In genomic region chr1:53557830-53558784, GRCh38 we compare ENCODE assay signal across 18 cellular contexts.
DNase-seq lines count a peak whose midpoint lies in the region; ATAC-seq and TF ChIP-seq lines count a peak whose summit lies in the region.
"Had no signal": no experiment of that assay in that cellular context is flagged by ENCODE, and none has a peak within 500 bp of the region (broad histone marks: within the 10 kb centered on the region; RNA-seq: fewer than 3 reads in every experiment).

No MANE protein-coding gene starts in this region.

- H3K4me3 ChIP-seq in upper lobe of right lung = no peak overlapping the region
- H3K4me3 ChIP-seq: body of pancreas, GM23338, vagina had no signal

- no peaks in the 10 kb centered on the region for H3K4me1 ChIP-seq in upper lobe of right lung
- H3K4me1 ChIP-seq: body of pancreas, vagina had no signal

- H3K9me3 Mint-ChIP-seq in activated T-cell treated with anti-CD3 and anti-CD28 coated beads, Interleukin-2, amount 50 U/mL, for 4 hours = no peaks in the 10 kb centered on the region
- H3K9me3 Mint-ChIP-seq: activated naive CD4-positive, alpha-beta T cell treated with anti-CD3 and anti-CD28 coated beads, Interleukin-2, amount 50 U/mL, for 24 hours; GM23338; memory B cell had no signal

- DNase-seq in activated naive CD4-positive, alpha-beta T cell treated with anti-CD3 and anti-CD28 coated beads, Interleukin-2, amount 50 U/mL, for 16 hours = peak; percentile 3
- DNase-seq in activated naive CD4-positive, alpha-beta T cell (lab: John Stamatoyannopoulos, UW) = no peak
- DNase-seq in activated T-cell treated with anti-CD3 and anti-CD28 coated beads, Interleukin-2, amount 50 U/mL, for 4 hours = peak; percentile 3
- DNase-seq in mesenteric fat pad (ENCODE audit: low spot score) (peak; percentile 75), upper lobe of right lung (peak; percentile 45), anterior cingulate cortex (lab: John Stamatoyannopoulos, UW) (no peak), iPS-NIHi11 (ENCODE audit: low spot score) (no peak)
- DNase-seq: activated CD4-positive, alpha-beta T cell treated with anti-CD3 and anti-CD28 coated beads for 4 hours; EL; Karpas-422; NCI-H1694 treated with DMSO at 0.1 percent for 48 hours; NCI-H69 had no signal

- TF ChIP-seq CTCF in upper lobe of right lung (IDR thresholded peaks at IDR 0.05) = no peak

- H3K27ac ChIP-seq in upper lobe of right lung = no peak overlapping the region
- H3K27ac ChIP-seq: body of pancreas, vagina had no signal

- H3K4me1 Mint-ChIP-seq in activated T-cell treated with anti-CD3 and anti-CD28 coated beads, Interleukin-2, amount 50 U/mL, for 4 hours (ENCODE audit: low read depth) = peaks cover 11% of the 10 kb centered on the region

- no peak for ATAC-seq in activated T-cell treated with anti-CD3 and anti-CD28 coated beads, Interleukin-2, amount 50 U/mL, for 4 hours
- no peak for ATAC-seq in upper lobe of right lung
- ATAC-seq: body of pancreas, right cardiac atrium had no signal

- peaks cover 14% of the 10 kb centered on the region for H3K27me3 Mint-ChIP-seq in activated T-cell treated with anti-CD3 and anti-CD28 coated beads, Interleukin-2, amount 50 U/mL, for 4 hours (ENCODE audit: low read depth)

- intact Hi-C loops in upper lobe of right lung (cut with DNase I) = no loop called here

- no peaks in the 10 kb centered on the region for H3K9me3 ChIP-seq in upper lobe of right lung
- H3K9me3 ChIP-seq: body of pancreas, vagina had no signal

- H3K4me3 Mint-ChIP-seq in activated T-cell treated with anti-CD3 and anti-CD28 coated beads, Interleukin-2, amount 50 U/mL, for 4 hours = no peak overlapping the region
- H3K4me3 Mint-ChIP-seq: activated naive CD4-positive, alpha-beta T cell treated with anti-CD3 and anti-CD28 coated beads, Interleukin-2, amount 50 U/mL, for 24 hours; GM23338; memory B cell had no signal

- peaks cover 7% of the 10 kb centered on the region for H3K27me3 ChIP-seq in upper lobe of right lung
- H3K27me3 ChIP-seq: body of pancreas, vagina had no signal

- no peaks in the 10 kb centered on the region for H3K36me3 ChIP-seq in upper lobe of right lung
- H3K36me3 ChIP-seq: vagina had no signal

- no peaks in the 10 kb centered on the region for H3K36me3 Mint-ChIP-seq in activated T-cell treated with anti-CD3 and anti-CD28 coated beads, Interleukin-2, amount 50 U/mL, for 4 hours (ENCODE audit: insufficient read depth)
- H3K36me3 Mint-ChIP-seq: activated naive CD4-positive, alpha-beta T cell treated with anti-CD3 and anti-CD28 coated beads, Interleukin-2, amount 50 U/mL, for 24 hours; memory B cell had no signal

Comparison
In these comparisons a context has a peak if more than half of its experiments do, and no peak if none do; other contexts are left out.
1. DNase-seq: peak in activated naive CD4-positive, alpha-beta T cell treated with anti-CD3 and anti-CD28 coated beads, Interleukin-2, amount 50 U/mL, for 16 hours (single experiment), activated T-cell treated with anti-CD3 and anti-CD28 coated beads, Interleukin-2, amount 50 U/mL, for 4 hours (single experiment), mesenteric fat pad (single experiment) and upper lobe of right lung (single experiment); none in activated naive CD4-positive, alpha-beta T cell (0 of 4), anterior cingulate cortex (0 of 58) and iPS-NIHi11 (single experiment).